In the genomic region with DNA sequence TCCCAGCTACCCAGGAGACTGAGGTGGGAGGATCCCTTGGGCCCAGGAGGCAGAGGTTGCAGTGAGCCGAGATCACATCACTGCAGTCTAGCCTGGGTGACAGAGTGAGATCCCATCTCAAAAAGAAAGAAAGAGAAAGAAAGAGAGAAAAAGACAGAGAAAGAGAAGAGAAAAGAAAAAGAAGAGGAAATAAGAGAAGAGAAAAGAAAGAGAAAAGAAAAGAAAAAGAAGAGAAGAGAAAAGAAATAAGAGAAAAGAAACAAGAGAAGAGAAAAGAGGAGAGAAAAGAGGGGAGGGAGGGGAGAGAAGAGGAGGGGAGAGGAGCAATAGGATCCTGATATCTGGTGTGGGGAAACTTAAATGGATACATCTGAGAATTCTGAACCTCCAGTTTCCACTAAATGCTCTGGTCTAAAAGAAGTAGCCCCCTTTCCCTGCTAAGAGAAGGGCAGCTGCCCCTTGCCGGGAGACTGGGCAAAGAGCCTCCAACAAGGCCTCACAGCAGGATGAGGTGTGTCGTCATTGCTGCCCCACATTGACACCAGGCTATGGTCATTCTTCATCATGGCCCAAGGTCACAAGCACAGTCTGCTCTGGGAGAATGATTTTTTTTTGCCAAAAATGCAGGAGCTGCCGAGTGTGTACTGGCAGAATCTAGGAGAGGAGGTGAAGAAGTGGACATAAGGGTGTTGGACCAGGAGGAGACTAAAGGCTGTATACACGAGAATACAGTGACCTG, we compare ENCODE assay signal across 18 cellular contexts. TPM values are rescaled to one million over a fixed set of nuclear protein-coding genes. Genes with fewer than 3 reads are reported as not detected.
DNase-seq lines count a peak whose midpoint lies in the region; ATAC-seq, FAIRE-seq and TF ChIP-seq lines count a peak whose summit lies in the region.
"Had no signal": no experiment of that assay in that cellular context is flagged by ENCODE, and none has a peak within 500 bp of the region (broad histone marks: within the 10 kb centered on the region; RNA-seq: fewer than 3 reads in every experiment).

No MANE protein-coding gene starts in this region.

- TF ChIP-seq CTCF in CD14-positive monocyte (IDR thresholded peaks at IDR 0.05), result peak; percentile 21
- no peak for TF ChIP-seq CTCF in HEK293 (tag by site-specific recombination; IDR thresholded peaks at IDR 0.05)

- no peak for ATAC-seq in central memory CD8-positive, alpha-beta T cell (replicated peaks; ENCODE audit: extremely low read depth, poor library complexity, severe bottlenecking)
- no peak for ATAC-seq in stimulated activated naive B cell treated with anti-CD40 and anti-IgM and Interleukin-4, amounts not matched to agents 10 μg/mL and 1 μg/mL and 100 μg/mL, for 72 hours (replicated peaks)
- ATAC-seq: A549, GM23338, HepG2 had no signal

- H3K27ac ChIP-seq in HEK293 (ENCODE audit: extremely low read depth, low read depth, low read length), result no peak overlapping the region
- H3K27ac ChIP-seq: A549, BLaER1 had no signal

- no peak for TF ChIP-seq POLR2A in GM12892 (IDR thresholded peaks at IDR 0.05; ENCODE audit: low read depth, low read length)

- H3K27me3 Mint-ChIP-seq in CD14-positive monocyte (ENCODE audit: low read depth in 3 of 3), result peaks cover 3 to 5% (median 5%) of the 10 kb centered on the region in 3 donors
- H3K27me3 Mint-ChIP-seq in central memory CD8-positive, alpha-beta T cell, result peaks cover 1% of the 10 kb centered on the region
- H3K27me3 Mint-ChIP-seq in stimulated activated naive B cell treated with anti-CD40 and anti-IgM and Interleukin-4, amounts not matched to agents 10 μg/mL and 1 μg/mL and 100 μg/mL, for 72 hours, result peaks cover 0 to 7% of the 10 kb centered on the region in 2 donors

- no peak overlapping the region for H3K4me3 ChIP-seq in HEK293 (ENCODE audit: low read depth, low read length)
- H3K4me3 ChIP-seq: A549, BLaER1, GM23338 had no signal

- no peaks in the 10 kb centered on the region for H3K36me3 ChIP-seq in HEK293 (ENCODE audit: control insufficient read depth in 2 of 2, insufficient read depth in 1 of 2, low read length in 2 of 2)
- H3K36me3 ChIP-seq: BLaER1 had no signal

- POLR2A ChIA-PET in HEK293 (lab: Yijun Ruan, JAX), result no interaction called here

- H3K4me1 ChIP-seq in HEK293 (ENCODE audit: control insufficient read depth, insufficient read depth, low read length), result no peaks in the 10 kb centered on the region
- H3K4me1 ChIP-seq: A549 had no signal

- H3K27ac Mint-ChIP-seq in CD14-positive monocyte, result peak overlapping the region in 1 of 7 donors; percentile 72
- peak overlapping the region; percentile 72 for H3K27ac Mint-ChIP-seq in central memory CD8-positive, alpha-beta T cell (ENCODE audit: low read depth)
- H3K27ac Mint-ChIP-seq in stimulated activated naive B cell treated with anti-CD40 and anti-IgM and Interleukin-4, amounts not matched to agents 10 μg/mL and 1 μg/mL and 100 μg/mL, for 72 hours, result peak overlapping the region; percentile 2
- H3K27ac Mint-ChIP-seq: CD4-positive, CD25-positive, alpha-beta regulatory T cell; GM23338 had no signal

- peaks cover 0 to 2% (median 0%) of the 10 kb centered on the region in 7 donors for H3K9me3 Mint-ChIP-seq in CD14-positive monocyte
- H3K9me3 Mint-ChIP-seq in central memory CD8-positive, alpha-beta T cell, result no peaks in the 10 kb centered on the region
- H3K9me3 Mint-ChIP-seq in stimulated activated naive B cell treated with anti-CD40 and anti-IgM and Interleukin-4, amounts not matched to agents 10 μg/mL and 1 μg/mL and 100 μg/mL, for 72 hours, result no peaks in the 10 kb centered on the region
- H3K9me3 Mint-ChIP-seq: GM23338 had no signal

- CTCF ChIA-PET in HEK293 (lab: Yijun Ruan, JAX), result no interaction called here

- no peaks in the 10 kb centered on the region for H3K9me3 ChIP-seq in HEK293 (ENCODE audit: control insufficient read depth, insufficient read depth, low read depth, low read length)
- H3K9me3 ChIP-seq: A549, BLaER1 had no signal

- no peak for DNase-seq in CD14-positive monocyte (ENCODE audit: low spot score)
- no peak for DNase-seq in central memory CD8-positive, alpha-beta T cell (ENCODE audit: low spot score in 2 of 2)
- no peak for DNase-seq in stimulated activated naive B cell treated with anti-CD40 and anti-IgM and Interleukin-4, amounts not matched to agents 10 μg/mL and 1 μg/mL and 100 μg/mL, for 72 hours
- DNase-seq in GM12892 (ENCODE audit: insufficient read length), result no peak
- DNase-seq in superior temporal gyrus (ENCODE audit: extremely low spot score), result no peak
- DNase-seq: CD4-positive, CD25-positive, alpha-beta regulatory T cell; DMS153; DMS79 treated with DMSO at 0.1 percent for 48 hours; EL; H7 had no signal

- no peak for FAIRE-seq in GM12892 (lab: Jason Lieb, UNC)
- FAIRE-seq: A549, G401.6, GM12891, HepG2 had no signal

- H3K4me3 Mint-ChIP-seq in CD14-positive monocyte, result no peak overlapping the region
- no peak overlapping the region for H3K4me3 Mint-ChIP-seq in central memory CD8-positive, alpha-beta T cell
- no peak overlapping the region for H3K4me3 Mint-ChIP-seq in stimulated activated naive B cell treated with anti-CD40 and anti-IgM and Interleukin-4, amounts not matched to agents 10 μg/mL and 1 μg/mL and 100 μg/mL, for 72 hours
- H3K4me3 Mint-ChIP-seq: CD4-positive, CD25-positive, alpha-beta regulatory T cell; GM23338 had no signal

- intact Hi-C loops in CD14-positive monocyte (cut with micrococcal nuclease), result no loop called here

- H3K4me1 Mint-ChIP-seq in CD14-positive monocyte, result no peaks in the 10 kb centered on the region
- H3K4me1 Mint-ChIP-seq in central memory CD8-positive, alpha-beta T cell, result peaks cover 7% of the 10 kb centered on the region
- no peaks in the 10 kb centered on the region for H3K4me1 Mint-ChIP-seq in stimulated activated naive B cell treated with anti-CD40 and anti-IgM and Interleukin-4, amounts not matched to agents 10 μg/mL and 1 μg/mL and 100 μg/mL, for 72 hours
- H3K4me1 Mint-ChIP-seq: CD4-positive, CD25-positive, alpha-beta regulatory T cell; GM23338 had no signal

- no peaks in the 10 kb centered on the region for H3K36me3 Mint-ChIP-seq in CD14-positive monocyte
- H3K36me3 Mint-ChIP-seq in central memory CD8-positive, alpha-beta T cell (ENCODE audit: insufficient read depth), result no peaks in the 10 kb centered on the region
- no peaks in the 10 kb centered on the region for H3K36me3 Mint-ChIP-seq in stimulated activated naive B cell treated with anti-CD40 and anti-IgM and Interleukin-4, amounts not matched to agents 10 μg/mL and 1 μg/mL and 100 μg/mL, for 72 hours
- H3K36me3 Mint-ChIP-seq: CD4-positive, CD25-positive, alpha-beta regulatory T cell had no signal

TF ChIP-seq in HEK293, 187 proteins besides CTCF, POLR2A, EP300 and RAD21:
- TF ChIP-seq PRDM1 (tag by site-specific recombination; IDR thresholded peaks at IDR 0.05) (peak; percentile 88), ZNF558 (tag by site-specific recombination; IDR thresholded peaks at IDR 0.05) (no peak), REST (tag by site-specific recombination; IDR thresholded peaks at IDR 0.05) (no peak), ZNF366 (tag by site-specific recombination; conservative IDR thresholded peaks at IDR 0.05) (peak; percentile 51)
- TF ChIP-seq, protein P1, sequence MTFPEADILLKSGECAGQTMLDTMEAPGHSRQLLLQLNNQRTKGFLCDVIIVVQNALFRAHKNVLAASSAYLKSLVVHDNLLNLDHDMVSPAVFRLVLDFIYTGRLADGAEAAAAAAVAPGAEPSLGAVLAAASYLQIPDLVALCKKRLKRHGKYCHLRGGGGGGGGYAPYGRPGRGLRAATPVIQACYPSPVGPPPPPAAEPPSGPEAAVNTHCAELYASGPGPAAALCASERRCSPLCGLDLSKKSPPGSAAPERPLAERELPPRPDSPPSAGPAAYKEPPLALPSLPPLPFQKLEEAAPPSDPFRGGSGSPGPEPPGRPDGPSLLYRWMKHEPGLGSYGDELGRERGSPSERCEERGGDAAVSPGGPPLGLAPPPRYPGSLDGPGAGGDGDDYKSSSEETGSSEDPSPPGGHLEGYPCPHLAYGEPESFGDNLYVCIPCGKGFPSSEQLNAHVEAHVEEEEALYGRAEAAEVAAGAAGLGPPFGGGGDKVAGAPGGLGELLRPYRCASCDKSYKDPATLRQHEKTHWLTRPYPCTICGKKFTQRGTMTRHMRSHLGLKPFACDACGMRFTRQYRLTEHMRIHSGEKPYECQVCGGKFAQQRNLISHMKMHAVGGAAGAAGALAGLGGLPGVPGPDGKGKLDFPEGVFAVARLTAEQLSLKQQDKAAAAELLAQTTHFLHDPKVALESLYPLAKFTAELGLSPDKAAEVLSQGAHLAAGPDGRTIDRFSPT (tag by site-specific recombination; IDR thresholded peaks at IDR 0.05), result no peak

RNA-seq across cellular contexts. Expression of gene COMMD4, which starts 21.1 kb away (rescaled TPM):
- polyA plus RNA-seq in CD14-positive monocyte, result 10 to 100 TPM; 41.1 to 41.3 TPM
- polyA plus RNA-seq in GM12892 (2012; ENCODE audit: missing spikeins), result 54.4 TPM

RNA-seq across cellular contexts. Expression of gene GOLGA6D, which starts 32.1 kb away (rescaled TPM):
- not detected for polyA plus RNA-seq in CD14-positive monocyte
- polyA plus RNA-seq in GM12892 (2012; ENCODE audit: missing spikeins), result not detected
- polyA plus RNA-seq: AG04450; CD4-positive, CD25-positive, alpha-beta regulatory T cell had no signal

RNA-seq across cellular contexts. Expression of gene NEIL1, which starts 32.1 kb away (rescaled TPM):
- under 1 TPM; 0.52 to 0.53 TPM for polyA plus RNA-seq in CD14-positive monocyte
- 7.1 TPM for polyA plus RNA-seq in GM12892 (2012; ENCODE audit: missing spikeins)

RNA-seq across cellular contexts. Expression of gene MAN2C1, which starts 53.7 kb away (rescaled TPM):
- polyA plus RNA-seq in CD14-positive monocyte, result 10 to 100 TPM; 32.9 to 42.9 TPM
- polyA plus RNA-seq in GM12892 (2012; ENCODE audit: missing spikeins), result 123 TPM

RNA-seq across cellular contexts. Expression of gene GOLGA6C, which starts 56.6 kb away (rescaled TPM):
- not detected for polyA plus RNA-seq in CD14-positive monocyte
- polyA plus RNA-seq in GM12892 (2012; ENCODE audit: missing spikeins), result not detected
- polyA plus RNA-seq: A549; AG04450; CD4-positive, CD25-positive, alpha-beta regulatory T cell; HepG2 had no signal
